Comparison of ENCODE assay signal across 21 cellular contexts in genomic region chr2:100223502-100223901, GRCh38.
"Had no signal": no experiment of that assay in that cellular context is flagged by ENCODE, and none has a peak within 500 bp of the region (broad histone marks: within the 10 kb centered on the region; RNA-seq: fewer than 3 reads in every experiment).

No MANE protein-coding gene starts in this region.

- DNase-seq: Kasumi-1, MG63, NCI-H1105, NCI-H1417 treated with DMSO at 0.1 percent for 48 hours, NCI-H1436 treated with DMSO at 0.1 percent for 48 hours, NCI-H1694 treated with DMSO at 0.1 percent for 48 hours, NCI-H2081, NCI-H2227 treated with DMSO at 0.1 percent for 48 hours, NCI-H446, NCI-H774, OCI-M1, PC-3, Peyer's patch, RPMI8226, SHP77 treated with DMSO at 0.1 percent for 48 hours, SK-N-SH, SW 1271, T-helper 1 cell had no signal

- H3K9me3 ChIP-seq: MG63, Peyer's patch, SJSA1, SK-N-SH had no signal

- H3K4me2 ChIP-seq: KMS-11, SK-N-SH had no signal

- ATAC-seq: PC-3, Right ventricle myocardium inferior had no signal

- H3K4me1 ChIP-seq: Peyer's patch, SJSA1 had no signal

- H3K27ac ChIP-seq: KMS-11, Peyer's patch, SJSA1 had no signal

- H3K9ac ChIP-seq: KMS-11, SK-N-SH had no signal

- H3K4me3 ChIP-seq: MG63, Peyer's patch, SJSA1 had no signal

- H3K27me3 ChIP-seq: MG63, Peyer's patch, SJSA1 had no signal

- H3K36me3 ChIP-seq: MG63, Peyer's patch, SJSA1 had no signal
